ENCODE assay signal across 2 cellular contexts in genomic region chr1:31748265-31748859, GRCh38.
TF ChIP-seq lines count a peak whose summit lies in the region.

No MANE protein-coding gene starts in this region.

TF ChIP-seq in HEK293, 187 proteins besides CTCF, POLR2A, EP300 and RAD21:
- TF ChIP-seq ZNF398 (tag by site-specific recombination; IDR thresholded peaks at IDR 0.05) (peak; percentile 88), ZNF76 (tag by site-specific recombination; IDR thresholded peaks at IDR 0.05; ENCODE audit: borderline replicate concordance, low read depth) (no peak), ZNF248 (tag by site-specific recombination; IDR thresholded peaks at IDR 0.05) (no peak), PRDM10 (tag by site-specific recombination; IDR thresholded peaks at IDR 0.05) (0 out of 2 replicates have a peak, but pooled peaks have one; percentile 20), ZNF140 (tag by site-specific recombination; IDR thresholded peaks at IDR 0.05) (no peak), ZNF23 (tag by site-specific recombination; IDR thresholded peaks at IDR 0.05; ENCODE audit: borderline replicate concordance) (no peak), ZNF600 (tag by site-specific recombination; IDR thresholded peaks at IDR 0.05) (peak; percentile 41; the same call in 1 of the 2 replicates), ZNF350 (tag by site-specific recombination; IDR thresholded peaks at IDR 0.05) (no peak), ZNF677 (tag by site-specific recombination; IDR thresholded peaks at IDR 0.05) (0 out of 2 replicates have a peak, but pooled peaks have one; percentile 9), ZNF664 (tag by site-specific recombination; IDR thresholded peaks at IDR 0.05) (peak; percentile 76; the same call in 1 of the 2 replicates), GLIS1 (tag by site-specific recombination; IDR thresholded peaks at IDR 0.05) (peak; percentile 33; the same call in 1 of the 2 replicates), EGR2 (tag by site-specific recombination; IDR thresholded peaks at IDR 0.05; ENCODE audit: low read depth) (peak; percentile 79), ZFHX2 (tag by site-specific recombination; conservative IDR thresholded peaks at IDR 0.05) (peak; percentile 69)

TF ChIP-seq in H1, 55 proteins besides CTCF, POLR2A, EP300 and RAD21:
- TF ChIP-seq SP2 (IDR thresholded peaks at IDR 0.05; ENCODE audit: low read length): no peak
- TF ChIP-seq SP1 (IDR thresholded peaks at IDR 0.05; ENCODE audit: low read depth, low read length): no peak
- TF ChIP-seq JUND (IDR thresholded peaks at IDR 0.05; ENCODE audit: low read length): no peak
- TF ChIP-seq FOSL1 (IDR thresholded peaks at IDR 0.05; ENCODE audit: insufficient read depth, low read depth, low read length): no peak
- no peak for TF ChIP-seq CTBP2 (IDR thresholded peaks at IDR 0.05; ENCODE audit: borderline replicate concordance, insufficient read depth, insufficient read length, low read length)
- TF ChIP-seq ATF2 (IDR thresholded peaks at IDR 0.05; ENCODE audit: low read length): no peak
- TF ChIP-seq CHD7 (IDR thresholded peaks at IDR 0.05; ENCODE audit: insufficient replicate concordance, low read length): no peak
- TF ChIP-seq NRF1 (IDR thresholded peaks at IDR 0.05; ENCODE audit: low read depth, low read length): no peak
- no peak for TF ChIP-seq RXRA (IDR thresholded peaks at IDR 0.05; ENCODE audit: insufficient read depth, low read depth, low read length)
- TF ChIP-seq ASH2L (IDR thresholded peaks at IDR 0.05; ENCODE audit: low read length): no peak
- no peak for TF ChIP-seq CBX5 (IDR thresholded peaks at IDR 0.05; ENCODE audit: low read depth, low read length)
- no peak for TF ChIP-seq CHD2 (IDR thresholded peaks at IDR 0.05; ENCODE audit: low read length)
- no peak for TF ChIP-seq BRCA1 (IDR thresholded peaks at IDR 0.05; ENCODE audit: low read depth, low read length)
- no peak for TF ChIP-seq ATF3 (IDR thresholded peaks at IDR 0.05; ENCODE audit: insufficient read depth, low read depth, low read length)
- TF ChIP-seq KDM1A (IDR thresholded peaks at IDR 0.05; ENCODE audit: borderline replicate concordance, low read length): no peak
- TF ChIP-seq TAF7 (optimal IDR thresholded peaks at IDR 0.05; ENCODE audit: borderline replicate concordance, low read depth, low read length): no peak
- TF ChIP-seq E2F6 (IDR thresholded peaks at IDR 0.05): no peak
- no peak for TF ChIP-seq PHF8 (conservative IDR thresholded peaks at IDR 0.05; ENCODE audit: low read depth, low read length)
- no peak for TF ChIP-seq HDAC2 (IDR thresholded peaks at IDR 0.05; ENCODE audit: borderline replicate concordance in 1 of 2, low read depth in 2 of 2, low read length in 2 of 2)
